ENCODE assay signal across 27 cellular contexts in the genomic region with DNA sequence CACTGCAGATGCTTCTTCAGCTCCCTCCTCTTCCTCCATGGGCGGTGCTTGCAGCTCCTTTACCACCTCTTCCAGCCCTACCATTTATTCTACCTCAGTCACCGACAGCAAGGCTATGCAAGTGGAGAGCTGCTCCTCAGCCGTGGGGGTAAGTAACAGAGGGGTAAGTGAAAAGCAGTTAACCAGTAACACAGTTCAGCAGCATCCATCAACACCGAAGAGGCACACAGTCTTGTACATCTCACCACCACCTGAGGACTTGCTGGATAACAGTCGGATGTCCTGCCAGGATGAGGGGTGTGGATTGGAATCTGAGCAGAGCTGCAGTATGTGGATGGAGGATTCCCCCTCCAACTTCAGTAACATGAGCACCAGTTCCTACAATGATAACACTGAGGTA.
"Had no signal": no experiment of that assay in that cellular context is flagged by ENCODE, and none has a peak within 500 bp of the region (broad histone marks: within the 10 kb centered on the region; RNA-seq: fewer than 3 reads in every experiment).

No MANE protein-coding gene starts in this region.

- H3K9me3 ChIP-seq: ascending aorta, esophagus muscularis mucosa, heart left ventricle, left lung, pancreas, prostate gland, testis, transverse colon, uterus had no signal

- H3K27ac ChIP-seq: ascending aorta, esophagus muscularis mucosa, foreskin keratinocyte, heart left ventricle, left lung, pancreas, prostate gland, testis, transverse colon, uterus had no signal

- H3K4me1 ChIP-seq: foreskin keratinocyte, left lung, prostate gland, testis, uterus had no signal

- H3K36me3 ChIP-seq: prostate gland, uterus had no signal

- H3K27ac Mint-ChIP-seq: activated CD8-positive, alpha-beta T cell treated with anti-CD3 and anti-CD28 coated beads for 36 hours; activated naive CD8-positive, alpha-beta T cell treated with anti-CD3 and anti-CD28 coated beads, Interleukin-2, amount 10 ng/mL, durations not matched to agents 7 days and 5 days; brain had no signal

- H3K4me1 Mint-ChIP-seq: brain had no signal

- H3K27me3 ChIP-seq: ascending aorta, esophagus muscularis mucosa, foreskin keratinocyte, heart left ventricle, left lung, pancreas, testis, transverse colon, uterus had no signal

- H3K4me2 ChIP-seq: smooth muscle cell had no signal

- H3K27me3 Mint-ChIP-seq: activated CD8-positive, alpha-beta T cell treated with anti-CD3 and anti-CD28 coated beads for 36 hours; activated naive CD8-positive, alpha-beta T cell treated with anti-CD3 and anti-CD28 coated beads, Interleukin-2, amount 10 ng/mL, durations not matched to agents 7 days and 5 days; brain had no signal

- DNase-seq: activated CD4-positive, alpha-beta T cell treated with anti-CD3 and anti-CD28 coated beads, Interleukin-2, amount 50 U/mL, for 1 hour; activated CD4-positive, CD25-positive, alpha-beta regulatory T cell treated with anti-CD3 and anti-CD28 coated beads, Interleukin-2, amount 50 U/mL, for 72 hours; activated CD8-positive, alpha-beta T cell treated with anti-CD3 and anti-CD28 coated beads for 36 hours; activated effector memory CD4-positive, alpha-beta T cell treated with Interleukin-2 at 50 U/mL for 16 hours; activated naive CD4-positive, alpha-beta T cell treated with Interleukin-2 at 50 U/mL for 16 hours; activated naive CD8-positive, alpha-beta T cell treated with anti-CD3 and anti-CD28 coated beads, Interleukin-2, amount 10 ng/mL, durations not matched to agents 7 days and 5 days; activated T-cell treated with anti-CD3 and anti-CD28 coated beads for 4 hours; caudate nucleus; foreskin keratinocyte; heart left ventricle; hypothalamus; kidney glomerular epithelial cell; left lung; pancreas; stimulated activated CD4-positive, alpha-beta T cell treated with anti-CD3 and anti-CD28 coated beads, Interleukin-1b, Interleukin-23, amount 100 ng/mL, for 48 hours; stimulated activated naive CD4-positive, alpha-beta T cell; SW 1271; T-helper 2 cell; testis; transverse colon; uterus had no signal

- H3K4me3 ChIP-seq: ascending aorta, esophagus muscularis mucosa, heart left ventricle, left lung, lung, pancreas, prostate gland, smooth muscle cell, testis, transverse colon, uterus had no signal

- H3K4me3 Mint-ChIP-seq: activated CD8-positive, alpha-beta T cell treated with anti-CD3 and anti-CD28 coated beads for 36 hours; activated naive CD8-positive, alpha-beta T cell treated with anti-CD3 and anti-CD28 coated beads, Interleukin-2, amount 10 ng/mL, durations not matched to agents 7 days and 5 days; brain had no signal

- H3K9me3 Mint-ChIP-seq: activated CD8-positive, alpha-beta T cell treated with anti-CD3 and anti-CD28 coated beads for 36 hours; activated naive CD8-positive, alpha-beta T cell treated with anti-CD3 and anti-CD28 coated beads, Interleukin-2, amount 10 ng/mL, durations not matched to agents 7 days and 5 days; brain had no signal
